Comparison of ENCODE assay signal across 8 cellular contexts in genomic region chr20:41693136-41693979, GRCh38.
A peak's percentile ranks its signal among the peaks of the same experiment; 100 is the strongest.
DNase-seq lines count a peak whose midpoint lies in the region; ATAC-seq and TF ChIP-seq lines count a peak whose summit lies in the region.

No MANE protein-coding gene starts in this region.

- TF ChIP-seq CTCF in colonic mucosa (IDR thresholded peaks at IDR 0.05) = peak; percentile 9

- peaks cover 2% of the 10 kb centered on the region for H3K27me3 Mint-ChIP-seq in activated CD4-positive, alpha-beta T cell treated with anti-CD3 and anti-CD28 coated beads for 36 hours

- H3K9me3 Mint-ChIP-seq in activated CD4-positive, alpha-beta T cell treated with anti-CD3 and anti-CD28 coated beads for 36 hours (ENCODE audit: low read depth) = no peaks in the 10 kb centered on the region

- POLR2A ChIA-PET in activated CD4-positive, alpha-beta T cell treated with anti-CD3 and anti-CD28 coated beads for 36 hours (lab: Charles Lee) = interaction anchor here (1.0 to 1.1 kb wide), 2 partner anchors 15 to 1764 kb away, joined by 3 to 4 read pairs; partner anchors contain the start of gene SRSF6

- H3K36me3 ChIP-seq in colonic mucosa = no peaks in the 10 kb centered on the region

- CTCF ChIA-PET in activated CD4-positive, alpha-beta T cell treated with anti-CD3 and anti-CD28 coated beads for 36 hours (lab: Charles Lee) = interaction anchor here (0.6 to 2.6 kb wide), 11 partner anchors 11 to 1715 kb away, joined by 3 to 9 read pairs (median 3); partner anchors contain the start of gene CHD6

- peak; percentile 89 for DNase-seq in AG20443 (ENCODE audit: low spot score)
- peak; percentile 78 to 92 for DNase-seq in NCI-H446 (lab: John Stamatoyannopoulos, UW)
- peak; percentile 88 for DNase-seq in activated CD4-positive, alpha-beta T cell treated with anti-CD3 and anti-CD28 coated beads for 36 hours
- DNase-seq in colonic mucosa = peak; percentile 83
- peak; percentile 80 to 88 for DNase-seq in left colon
- peak; percentile 58 to 67 for DNase-seq in stimulated activated CD4-positive, alpha-beta T cell treated with anti-CD3 and anti-CD28 coated beads, Interleukin-1b, Interleukin-23, amount 100 ng/mL, for 4 hours (ENCODE audit: low read depth in 2 of 2)

- no peaks in the 10 kb centered on the region for H3K36me3 Mint-ChIP-seq in activated CD4-positive, alpha-beta T cell treated with anti-CD3 and anti-CD28 coated beads for 36 hours (ENCODE audit: low read depth)

- peaks cover 4% of the 10 kb centered on the region for H3K4me1 ChIP-seq in colonic mucosa

- intact Hi-C loops in activated CD4-positive, alpha-beta T cell treated with anti-CD3 and anti-CD28 coated beads for 36 hours (cut with DNase I, micrococcal nuclease) = loop anchor here (1.0 to 10.0 kb wide), 11 partner anchors 75 to 1901 kb away; partner anchors contain the start of genes CHD6 (in 2 of the 2), IFT52 (in 1 of the 2), LPIN3 (in 1 of the 2) and PLCG1 (in 1 of the 2)
- intact Hi-C loops in colonic mucosa (cut with DNase I) (no loop called here), left colon (cut with DNase I, micrococcal nuclease) (no loop called here)

- peak overlapping the region; percentile 94 for H3K27ac Mint-ChIP-seq in activated CD4-positive, alpha-beta T cell treated with anti-CD3 and anti-CD28 coated beads for 36 hours

- peak overlapping the region; percentile 81 to 83 for H3K9ac ChIP-seq in colonic mucosa (ENCODE audit: low read depth in 2 of 2, low read length in 2 of 2)

- peak overlapping the region; percentile 83 for H3K27ac ChIP-seq in colonic mucosa

- peak overlapping the region; percentile 55 for H3K4me3 ChIP-seq in colonic mucosa

- ATAC-seq in GM19035 (IDR thresholded peaks at IDR 0.05; ENCODE audit: unreplicated experiment) = peak; percentile 86
- ATAC-seq in HG03342 (IDR thresholded peaks at IDR 0.05; ENCODE audit: unreplicated experiment) = peak; percentile 87
- ATAC-seq in activated CD4-positive, alpha-beta T cell treated with anti-CD3 and anti-CD28 coated beads for 36 hours = peak; percentile 90
- ATAC-seq in left colon = peak; percentile 94

- peaks cover 13% of the 10 kb centered on the region for H3K4me1 Mint-ChIP-seq in activated CD4-positive, alpha-beta T cell treated with anti-CD3 and anti-CD28 coated beads for 36 hours

- no peaks in the 10 kb centered on the region for H3K27me3 ChIP-seq in colonic mucosa

- H3K9me3 ChIP-seq in colonic mucosa = no peaks in the 10 kb centered on the region

- peak overlapping the region; percentile 90 for H3K4me3 Mint-ChIP-seq in activated CD4-positive, alpha-beta T cell treated with anti-CD3 and anti-CD28 coated beads for 36 hours

Comparison
In these comparisons a context has a peak if more than half of its experiments do, and no peak if none do; other contexts are left out.
1. Peak in every context shown above with its lines: DNase-seq, ATAC-seq, H3K4me3 ChIP-seq and H3K27ac ChIP-seq.
2. intact Hi-C loops: an anchor here in activated CD4-positive, alpha-beta T cell treated with anti-CD3 and anti-CD28 coated beads for 36 hours (1.0 to 10.0 kb wide); none called in colonic mucosa and left colon.